In genomic region chr13:40664100-40665060, GRCh38 we compare ENCODE assay signal across 1 cellular context.
TF ChIP-seq lines count a peak whose summit lies in the region.

No MANE protein-coding gene starts in this region.

TF ChIP-seq in HEK293, 187 proteins besides CTCF, POLR2A, EP300 and RAD21 (continued from another document):
- TF ChIP-seq, protein P1, sequence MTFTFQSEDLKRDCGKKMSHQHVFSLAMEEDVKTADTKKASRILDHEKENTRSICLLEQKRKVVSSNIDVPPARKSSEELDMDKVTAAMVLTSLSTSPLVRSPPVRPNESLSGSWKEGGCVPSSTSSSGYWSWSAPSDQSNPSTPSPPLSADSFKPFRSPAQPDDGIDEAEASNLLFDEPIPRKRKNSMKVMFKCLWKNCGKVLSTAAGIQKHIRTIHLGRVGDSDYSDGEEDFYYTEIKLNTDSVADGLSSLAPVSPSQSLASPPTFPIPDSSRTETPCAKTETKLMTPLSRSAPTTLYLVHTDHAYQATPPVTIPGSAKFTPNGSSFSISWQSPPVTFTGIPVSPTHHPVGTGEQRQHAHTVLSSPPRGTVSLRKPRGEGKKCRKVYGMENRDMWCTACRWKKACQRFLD (tag by site-specific recombination; IDR thresholded peaks at IDR 0.05) = no peak
- no peak for TF ChIP-seq ZXDB (tag by site-specific recombination; IDR thresholded peaks at IDR 0.05)
- no peak for TF ChIP-seq BCL11B (tag by site-specific recombination; IDR thresholded peaks at IDR 0.05; ENCODE audit: low read depth)
- TF ChIP-seq YY2 (tag by site-specific recombination; IDR thresholded peaks at IDR 0.05) = no peak
- no peak for TF ChIP-seq ZNF184 (tag by site-specific recombination; IDR thresholded peaks at IDR 0.05)
- no peak for TF ChIP-seq REPIN1 (tag by site-specific recombination; IDR thresholded peaks at IDR 0.05; ENCODE audit: low read depth)
- no peak for TF ChIP-seq RBAK (tag by site-specific recombination; IDR thresholded peaks at IDR 0.05)
- no peak for TF ChIP-seq ZNF560 (tag by site-specific recombination; IDR thresholded peaks at IDR 0.05; ENCODE audit: borderline replicate concordance)
- no peak for TF ChIP-seq ZNF146 (tag by site-specific recombination; IDR thresholded peaks at IDR 0.05)
- TF ChIP-seq GFI1B (tag by site-specific recombination; IDR thresholded peaks at IDR 0.05) = no peak
TF ChIP-seq in HEK293: peak in this region for 43.
